In genomic region chr12:3496964-3497363, GRCh38 we compare ENCODE assay signal across 13 cellular contexts. TPM values are rescaled to one million over a fixed set of nuclear protein-coding genes. Genes with fewer than 3 reads are reported as not detected.
DNase-seq lines count a peak whose midpoint lies in the region; ATAC-seq, FAIRE-seq and TF ChIP-seq lines count a peak whose summit lies in the region.
"Had no signal": no experiment of that assay in that cellular context is flagged by ENCODE, and none has a peak within 500 bp of the region (broad histone marks: within the 10 kb centered on the region; RNA-seq: fewer than 3 reads in every experiment).

No MANE protein-coding gene starts in this region.

- no peaks in the 10 kb centered on the region for H3K36me3 Mint-ChIP-seq in immature natural killer cell

- TF ChIP-seq RAD21 in GM12878 (IDR thresholded peaks at IDR 0.05; ENCODE audit: insufficient read depth, low read depth, low read length), result no peak

- H3K79me2 ChIP-seq in GM12878 (ENCODE audit: control insufficient read depth, insufficient read depth, low read length), result no peaks in the 10 kb centered on the region

- intact Hi-C loops in GM12878 (cut with micrococcal nuclease; ENCODE audit: unreplicated experiment), result no loop called here
- intact Hi-C loops in pancreas (cut with DNase I), result no loop called here

- no peaks in the 10 kb centered on the region for H4K20me1 ChIP-seq in GM12878 (ENCODE audit: control insufficient read depth, insufficient read depth)

- no peak overlapping the region for H3K4me2 ChIP-seq in GM12878 (ENCODE audit: control insufficient read depth, insufficient read depth)

- H3K4me3 Mint-ChIP-seq in immature natural killer cell, result no peak overlapping the region
- H3K4me3 Mint-ChIP-seq: activated T-helper 17 cell treated with anti-CD3 and anti-CD28 coated beads, Interleukin-2, amount 50 U/mL, for 72 hours had no signal

- TF ChIP-seq POLR2A in GM12878 (IDR thresholded peaks at IDR 0.05; ENCODE audit: low read depth, low read length), result no peak

- BruUV-seq in GM12878 (replicated peaks; lab: Mats Ljungman, UMichigan), result no TSS peak

- POLR2A ChIA-PET in GM12878 (lab: Charles Lee), result no interaction called here

- H3K27ac Mint-ChIP-seq in immature natural killer cell, result no peak overlapping the region
- H3K27ac Mint-ChIP-seq: activated T-helper 17 cell treated with anti-CD3 and anti-CD28 coated beads, Interleukin-2, amount 50 U/mL, for 72 hours had no signal

- TF ChIP-seq CTCF in GM12878 (IDR thresholded peaks at IDR 0.05 in 2 of 3, conservative IDR thresholded peaks at IDR 0.05 in 1 of 3; ENCODE audit: control insufficient read depth in 2 of 3, extremely low read depth in 1 of 3, insufficient read depth in 1 of 3, low read depth in 3 of 3, low read length in 3 of 3) (no peak; a peak in 1 of 6 replicates), pancreas (IDR thresholded peaks at IDR 0.05) (peak in 3 of 4 donors; percentile 11 to 23 (median 18))

- CTCF ChIA-PET in GM12878 (lab: Yijun Ruan, JAX), result interaction anchor here (2.4 kb wide), 1 partner anchor 197 kb away, joined by 11 read pairs; no protein-coding TSS in a partner anchor

- H3K9me3 ChIP-seq in GM12878 (replicated peaks; ENCODE audit: control insufficient read depth, insufficient read depth, low read length) (no peaks in the 10 kb centered on the region; the same call in 2 of the 3 replicates), pancreas (no peaks in the 10 kb centered on the region)
- H3K9me3 ChIP-seq: transverse colon had no signal

- SMC1A ChIA-PET in GM12878 (lab: Charles Lee; ENCODE audit: uncharacterized antibody, unreplicated experiment), result interaction anchor here (0.7 kb wide), 1 partner anchor 85 kb away, joined by 3 read pairs; no protein-coding TSS in a partner anchor

- H3K27me3 ChIP-seq in GM12878 (replicated peaks in 1 of 2; ENCODE audit: control insufficient read depth in 2 of 2, insufficient read depth in 2 of 2, low read length in 1 of 2) (peaks cover 0 to 4% of the 10 kb centered on the region in 2 experiments; a peak in 2 of 4 replicates), pancreas (peaks cover 0 to 14% (median 4%) of the 10 kb centered on the region in 4 donors)

- RAD21 ChIA-PET in GM12878 (lab: Charles Lee; ENCODE audit: unreplicated experiment), result no interaction called here

- WGBS in GM12878 (ENCODE audit: insufficient coverage, insufficient replicate concordance, low lambda C conversion rate, missing lambda C conversion rate), result 0% methylated on average over 1 of the region's 1 CpG
- 4 to 13% methylated on average over 1 of the region's 1 CpG for WGBS in pancreas, 2 donors

- H3K4me3 ChIP-seq in GM12878 (no peak overlapping the region), pancreas (no peak overlapping the region)
- H3K4me3 ChIP-seq: transverse colon had no signal

- H3K4me1 ChIP-seq in GM12878 (ENCODE audit: control insufficient read depth, insufficient read depth, low read length), result no peaks in the 10 kb centered on the region
- peaks cover 0 to 10% (median 10%) of the 10 kb centered on the region in 3 donors for H3K4me1 ChIP-seq in pancreas

- H3K36me3 ChIP-seq in GM12878 (ENCODE audit: control insufficient read depth in 2 of 2, insufficient read depth in 2 of 2, low read length in 1 of 2) (no peaks in the 10 kb centered on the region), pancreas (no peaks in the 10 kb centered on the region)
- H3K36me3 ChIP-seq: transverse colon had no signal

- no peaks in the 10 kb centered on the region for H3K4me1 Mint-ChIP-seq in immature natural killer cell
- H3K4me1 Mint-ChIP-seq: activated T-helper 17 cell treated with anti-CD3 and anti-CD28 coated beads, Interleukin-2, amount 50 U/mL, for 72 hours had no signal

- TF ChIP-seq EP300 in GM12878 (IDR thresholded peaks at IDR 0.05; ENCODE audit: borderline replicate concordance in 1 of 2, control insufficient read depth in 1 of 2, low read depth in 2 of 2, low read length in 2 of 2), result no peak

- peaks cover 9 to 19% (median 13%) of the 10 kb centered on the region in 3 donors for H3K27me3 Mint-ChIP-seq in immature natural killer cell (ENCODE audit: low read depth in 3 of 3)

- no peak for ATAC-seq in GM12878
- peak; percentile 79 to 85 (median 82) for ATAC-seq in pancreas
- ATAC-seq: activated T-helper 17 cell treated with anti-CD3 and anti-CD28 coated beads, Interleukin-2, amount 50 U/mL, for 72 hours had no signal

- no peak overlapping the region for H3K9ac ChIP-seq in GM12878 (ENCODE audit: control insufficient read depth, insufficient read depth, low read length)

- H3K27ac ChIP-seq in GM12878 (ENCODE audit: control insufficient read depth, insufficient read depth) (no peak overlapping the region), pancreas (no peak overlapping the region)
- H3K27ac ChIP-seq: transverse colon had no signal

- peaks cover 0 to 2% (median 0%) of the 10 kb centered on the region in 6 donors for H3K9me3 Mint-ChIP-seq in immature natural killer cell
- H3K9me3 Mint-ChIP-seq: activated T-helper 17 cell treated with anti-CD3 and anti-CD28 coated beads, Interleukin-2, amount 50 U/mL, for 72 hours had no signal

- in situ Hi-C loops in GM12878 (cut with MboI), result no loop called here

- FAIRE-seq in GM12878 (lab: Jason Lieb, UNC) (peak; percentile 13), pancreas (lab: Jason Lieb, UNC) (no peak)

- peak; percentile 76 for DNase-seq in NCI-H510A treated with DMSO at 0.1 percent for 48 hours (lab: John Stamatoyannopoulos, UW)
- DNase-seq in NCI-H510A (lab: John Stamatoyannopoulos, UW), result no peak
- peak; percentile 49 for DNase-seq in NCI-H1694 (lab: John Stamatoyannopoulos, UW)
- DNase-seq in GM12878 (ENCODE audit: low read depth, low spot score), result no peak
- peak in 4 of 6 donors; percentile 37 to 70 (median 58) for DNase-seq in pancreas
- DNase-seq in dermis blood vessel endothelial cell, result no peak
- no peak for DNase-seq in hippocampal formation (lab: John Stamatoyannopoulos, UW)
- no peak for DNase-seq in immature natural killer cell
- DNase-seq: transverse colon had no signal

- H2AFZ ChIP-seq in GM12878 (ENCODE audit: control insufficient read depth, low read depth, low read length), result no peak overlapping the region

TF ChIP-seq in GM12878, 131 proteins besides CTCF, POLR2A, EP300 and RAD21:
- TF ChIP-seq CHD2 (IDR thresholded peaks at IDR 0.05; ENCODE audit: borderline replicate concordance, low read depth, low read length) (no peak), RFX5 (IDR thresholded peaks at IDR 0.05; ENCODE audit: low read depth, low read length) (no peak), TCF12 (IDR thresholded peaks at IDR 0.05; ENCODE audit: low read depth, low read length) (no peak), RAD51 (IDR thresholded peaks at IDR 0.05) (no peak), FOS (IDR thresholded peaks at IDR 0.05; ENCODE audit: borderline replicate concordance, extremely low read depth, insufficient read length) (no peak), JUND (IDR thresholded peaks at IDR 0.05; ENCODE audit: low read depth, low read length) (no peak)
- TF ChIP-seq, protein P1, sequence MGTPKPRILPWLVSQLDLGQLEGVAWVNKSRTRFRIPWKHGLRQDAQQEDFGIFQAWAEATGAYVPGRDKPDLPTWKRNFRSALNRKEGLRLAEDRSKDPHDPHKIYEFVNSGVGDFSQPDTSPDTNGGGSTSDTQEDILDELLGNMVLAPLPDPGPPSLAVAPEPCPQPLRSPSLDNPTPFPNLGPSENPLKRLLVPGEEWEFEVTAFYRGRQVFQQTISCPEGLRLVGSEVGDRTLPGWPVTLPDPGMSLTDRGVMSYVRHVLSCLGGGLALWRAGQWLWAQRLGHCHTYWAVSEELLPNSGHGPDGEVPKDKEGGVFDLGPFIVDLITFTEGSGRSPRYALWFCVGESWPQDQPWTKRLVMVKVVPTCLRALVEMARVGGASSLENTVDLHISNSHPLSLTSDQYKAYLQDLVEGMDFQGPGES (IDR thresholded peaks at IDR 0.05), result no peak

RNA-seq across cellular contexts. Expression of gene PRMT8, which starts 6.0 kb away (rescaled TPM):
- not detected in 2 replicates for total RNA-seq in GM12878 (2013; cell fraction: nucleolus; rRNA removed)
- total RNA-seq in GM12878 (2014; rRNA removed), result not detected in 2 replicates
- not detected in 2 replicates for total RNA-seq in GM12878 (2014; rRNA removed; fragmentation: Illumina TruSeq; extraction: Trizol)
- not detected in 2 replicates for total RNA-seq in GM12878 (2021)
- not detected for polyA plus RNA-seq in GM12878 (2011; ENCODE audit: low read depth)
- polyA plus RNA-seq in GM12878 (2011; rRNA removed), result not detected in 2 replicates
- polyA plus RNA-seq in GM12878 (2011; cell fraction: cytosol; rRNA removed), result not detected in 2 replicates
- not detected in 2 replicates for polyA plus RNA-seq in GM12878 (2011; cell fraction: nucleus; rRNA removed)
- polyA plus RNA-seq in GM12878 (2012), result not detected in 2 replicates
- polyA plus RNA-seq in GM12878 (2014; fragmentation: Illumina TruSeq; extraction: Trizol), result not detected in 2 replicates
- not detected for polyA plus RNA-seq in GM12878 (2014; fragmentation: Nextera tagmentation; extraction: Ambion mirVana)
- not detected in 2 replicates for polyA plus RNA-seq in GM12878 (2014; rRNA removed)
- polyA plus RNA-seq in GM12878 (2016; fragmentation: Nextera tagmentation; extraction: Ambion mirVana), result not detected
- 0.15 TPM in 1 of 2 replicates, not detected in the other for polyA minus RNA-seq in GM12878 (2011; rRNA and poly(A)+ RNA removed)
- polyA minus RNA-seq in GM12878 (2011; cell fraction: cytosol; rRNA and poly(A)+ RNA removed), result not detected in 2 replicates
- not detected in 2 replicates for polyA minus RNA-seq in GM12878 (2011; cell fraction: nucleus; rRNA and poly(A)+ RNA removed)
- under 1 TPM in 4 of 6 donors, not detected in 2; 0.09 to 0.55 (median 0.33) TPM for total RNA-seq in pancreas
- under 1 TPM; 0.19 to 0.23 TPM for polyA plus RNA-seq in pancreas
- total RNA-seq in dermis blood vessel endothelial cell, result not detected in 2 replicates
- not detected for polyA plus RNA-seq in immature natural killer cell
- total RNA-seq: activated T-helper 17 cell treated with anti-CD3 and anti-CD28 coated beads, Interleukin-2, amount 50 U/mL, for 72 hours; cardiac septum; liver; pulmonary artery endothelial cell; transverse colon had no signal
- polyA plus RNA-seq: liver had no signal

Comparison
In these comparisons a context has a peak if more than half of its experiments do, and no peak if none do; other contexts are left out.
1. DNase-seq: peak in NCI-H510A treated with DMSO at 0.1 percent for 48 hours (single experiment), NCI-H1694 (single experiment) and pancreas (4 of 6); none in NCI-H510A (single experiment), GM12878 (single experiment), dermis blood vessel endothelial cell (single experiment), hippocampal formation (0 of 2) and immature natural killer cell (0 of 3).
2. CTCF ChIP-seq: peak in pancreas (3 of 4); none in GM12878 (0 of 3).